In genomic region chr2:234051374-234052070, GRCh38 we compare ENCODE assay signal across 19 cellular contexts. TPM values are rescaled to one million over a fixed set of nuclear protein-coding genes. Genes with fewer than 3 reads are reported as not detected.
DNase-seq lines count a peak whose midpoint lies in the region; ATAC-seq, FAIRE-seq and TF ChIP-seq lines count a peak whose summit lies in the region.
"Had no signal": no experiment of that assay in that cellular context is flagged by ENCODE, and none has a peak within 500 bp of the region (broad histone marks: within the 10 kb centered on the region; RNA-seq: fewer than 3 reads in every experiment).

No MANE protein-coding gene starts in this region.

- H3K4me1 Mint-ChIP-seq in GM23338 = peaks cover 9% of the 10 kb centered on the region
- no peaks in the 10 kb centered on the region for H3K4me1 Mint-ChIP-seq in activated CD8-positive, alpha-beta T cell treated with anti-CD3 and anti-CD28 coated beads, Interleukin-2, amount 10 ng/mL, durations not matched to agents 7 days and 5 days (ENCODE audit: low read depth)
- H3K4me1 Mint-ChIP-seq: CD4-positive, CD25-positive, alpha-beta regulatory T cell had no signal

- H2BK5ac ChIP-seq in H1 (ENCODE audit: low read depth, low read length) = no peak overlapping the region

- H2BK12ac ChIP-seq in H1 (ENCODE audit: low read depth, low read length) = no peak overlapping the region

- H3K36me3 Mint-ChIP-seq in GM23338 (ENCODE audit: low read depth) = no peaks in the 10 kb centered on the region
- no peaks in the 10 kb centered on the region for H3K36me3 Mint-ChIP-seq in activated CD8-positive, alpha-beta T cell treated with anti-CD3 and anti-CD28 coated beads, Interleukin-2, amount 10 ng/mL, durations not matched to agents 7 days and 5 days (ENCODE audit: low read depth)
- H3K36me3 Mint-ChIP-seq: CD4-positive, CD25-positive, alpha-beta regulatory T cell had no signal

- WGBS in H1 (ENCODE audit: extremely low coverage in 1 of 2, insufficient coverage in 1 of 2, insufficient read length in 1 of 2, insufficient replicate concordance in 2 of 2, low coverage in 1 of 2, low lambda C conversion rate in 2 of 2, missing lambda C conversion rate in 1 of 2), 2 experiments = 85% methylated on average over 4 of the region's 4 CpGs; no CpG with 5 or more reads in 1 of the 2 experiments

- no peaks in the 10 kb centered on the region for H3K27me3 ChIP-seq in GM23338 (ENCODE audit: insufficient read depth)
- H3K27me3 ChIP-seq in H1 (replicated peaks in 1 of 4; ENCODE audit: control insufficient read depth in 3 of 4, extremely low read depth in 1 of 4, insufficient read depth in 3 of 4, low read length in 3 of 4) = no peaks in the 10 kb centered on the region

- 0 out of 2 replicates have a peak, but pooled peaks cover 21% of the 10 kb centered on the region for H3K9me2 ChIP-seq in GM23338 (ENCODE audit: insufficient read depth)

- H3K27ac Mint-ChIP-seq in GM23338 = no peak overlapping the region
- H3K27ac Mint-ChIP-seq in activated CD8-positive, alpha-beta T cell treated with anti-CD3 and anti-CD28 coated beads, Interleukin-2, amount 10 ng/mL, durations not matched to agents 7 days and 5 days = no peak overlapping the region
- H3K27ac Mint-ChIP-seq: CD4-positive, CD25-positive, alpha-beta regulatory T cell; HFFc6 had no signal

- peaks cover 3% of the 10 kb centered on the region for H3K27me3 Mint-ChIP-seq in GM23338 (ENCODE audit: insufficient read depth, low read depth, poor library complexity)
- peaks cover 23% of the 10 kb centered on the region for H3K27me3 Mint-ChIP-seq in activated CD8-positive, alpha-beta T cell treated with anti-CD3 and anti-CD28 coated beads, Interleukin-2, amount 10 ng/mL, durations not matched to agents 7 days and 5 days (ENCODE audit: low read depth)

- TF ChIP-seq POLR2A in H1 (IDR thresholded peaks at IDR 0.05; ENCODE audit: control extremely low read depth in 1 of 2, low read depth in 2 of 2, low read length in 2 of 2) = no peak

- H3K79me2 ChIP-seq in GM23338 (replicated peaks; ENCODE audit: insufficient read depth) (no peaks in the 10 kb centered on the region), H1 (ENCODE audit: control insufficient read depth in 1 of 2, insufficient read depth in 2 of 2, low read length in 2 of 2) (no peaks in the 10 kb centered on the region)

- H3K9me3 Mint-ChIP-seq in GM23338 = no peaks in the 10 kb centered on the region
- no peaks in the 10 kb centered on the region for H3K9me3 Mint-ChIP-seq in activated CD8-positive, alpha-beta T cell treated with anti-CD3 and anti-CD28 coated beads, Interleukin-2, amount 10 ng/mL, durations not matched to agents 7 days and 5 days (ENCODE audit: insufficient read depth)
- H3K9me3 Mint-ChIP-seq: HFFc6 had no signal

- H3K23me2 ChIP-seq in H1 (ENCODE audit: low read depth, low read length) = no peaks in the 10 kb centered on the region

- H3K18ac ChIP-seq in H1 (ENCODE audit: extremely low read depth, low read length) = no peak overlapping the region

- no peak for TF ChIP-seq EP300 in H1 (IDR thresholded peaks at IDR 0.05; ENCODE audit: borderline replicate concordance in 1 of 2, low read depth in 2 of 2, low read length in 2 of 2)

- H2BK20ac ChIP-seq in H1 (ENCODE audit: low read length) = no peak overlapping the region

- no peak for DNase-seq in GM23338 (ENCODE audit: low spot score)
- DNase-seq in NCI-H226 = peak; percentile 25
- DNase-seq in H1 (ENCODE audit: low read depth in 1 of 2, low spot score in 2 of 2) = no peak
- peak; percentile 71 for DNase-seq in kidney tubule cell (ENCODE audit: low spot score)
- no peak for DNase-seq in activated CD8-positive, alpha-beta T cell treated with anti-CD3 and anti-CD28 coated beads, Interleukin-2, amount 10 ng/mL, durations not matched to agents 7 days and 5 days
- DNase-seq in retina = no peak
- DNase-seq: AML-193; CD4-positive, CD25-positive, alpha-beta regulatory T cell; DMS53; HFFc6; NCI-H1436 treated with DMSO at 0.1 percent for 48 hours; NCI-H2081; NCI-H524 had no signal

- no peak overlapping the region for H2AK5ac ChIP-seq in H1 (ENCODE audit: low read depth, low read length)

- H3K4me3 ChIP-seq in GM23338 = no peak overlapping the region
- H3K4me3 ChIP-seq in H1 (ENCODE audit: extremely low read depth in 1 of 4, insufficient read depth in 2 of 4, low read depth in 3 of 4, low read length in 4 of 4) = no peak overlapping the region
- H3K4me3 ChIP-seq: GM12878 had no signal

- no peak overlapping the region for H2BK15ac ChIP-seq in H1 (ENCODE audit: low read length)

- H4K20me1 ChIP-seq in GM23338 (replicated peaks; ENCODE audit: insufficient read depth) (no peaks in the 10 kb centered on the region), H1 (replicated peaks in 1 of 2; ENCODE audit: control insufficient read depth in 1 of 2, insufficient read depth in 2 of 2, low read length in 2 of 2) (no peaks in the 10 kb centered on the region)

- H4K91ac ChIP-seq in H1 (replicated peaks; ENCODE audit: insufficient read length, low read length) = no peak overlapping the region

- no peak overlapping the region for H3K27ac ChIP-seq in GM23338 (ENCODE audit: low read depth)
- H3K27ac ChIP-seq in H1 (ENCODE audit: low read depth, low read length) = no peak overlapping the region

- no peak for TF ChIP-seq RAD21 in H1 (IDR thresholded peaks at IDR 0.05 in 1 of 2, conservative IDR thresholded peaks at IDR 0.05 in 1 of 2; ENCODE audit: low read depth in 2 of 2, low read length in 2 of 2)

- no peak overlapping the region for H3K4me3 Mint-ChIP-seq in GM23338
- no peak overlapping the region for H3K4me3 Mint-ChIP-seq in activated CD8-positive, alpha-beta T cell treated with anti-CD3 and anti-CD28 coated beads, Interleukin-2, amount 10 ng/mL, durations not matched to agents 7 days and 5 days
- H3K4me3 Mint-ChIP-seq: CD4-positive, CD25-positive, alpha-beta regulatory T cell; HFFc6 had no signal

- H3K23ac ChIP-seq in H1 (ENCODE audit: insufficient read length) = no peak overlapping the region

- FAIRE-seq in H1 (lab: Jason Lieb, UNC) = no peak
- FAIRE-seq: GM12878, GM18507 had no signal

- H4K8ac ChIP-seq in H1 (ENCODE audit: extremely low read depth, insufficient read depth, low read length) = no peak overlapping the region

- H3K56ac ChIP-seq in H1 (replicated peaks; ENCODE audit: insufficient read length, low read depth, low read length) = no peak overlapping the region

- H3K9ac ChIP-seq in H1 (replicated peaks in 1 of 4; ENCODE audit: extremely low read depth in 1 of 4, low read depth in 3 of 4, low read length in 3 of 4) = no peak overlapping the region

- ATAC-seq in GM23338 (no peak), HG02623 (IDR thresholded peaks at IDR 0.05; ENCODE audit: unreplicated experiment) (no peak)
- ATAC-seq in activated CD8-positive, alpha-beta T cell treated with anti-CD3 and anti-CD28 coated beads, Interleukin-2, amount 10 ng/mL, durations not matched to agents 7 days and 5 days = no peak
- ATAC-seq: GM12878 had no signal

- no peak overlapping the region for H2BK120ac ChIP-seq in H1 (replicated peaks; ENCODE audit: low read depth, low read length)

- no peak overlapping the region for H3K14ac ChIP-seq in H1 (ENCODE audit: insufficient read length)

- no peaks in the 10 kb centered on the region for H3F3A ChIP-seq in GM23338 (replicated peaks; ENCODE audit: low read depth)

- H3K4ac ChIP-seq in H1 (replicated peaks; ENCODE audit: insufficient read length, low read depth, low read length) = no peak overlapping the region

- TF ChIP-seq CTCF in GM23338 (conservative IDR thresholded peaks at IDR 0.05; ENCODE audit: low read depth in 2 of 2) (no peak), H1 (IDR thresholded peaks at IDR 0.05; ENCODE audit: control extremely low read depth in 1 of 3, insufficient read depth in 1 of 3, low read depth in 1 of 3, low read length in 3 of 3) (no peak)

- H4K5ac ChIP-seq in H1 (ENCODE audit: insufficient read length, low read depth, low read length) = no peak overlapping the region

- POLR2A ChIA-PET in H1 (lab: Charles Lee; ENCODE audit: partially characterized antibody) = no interaction called here
- POLR2A ChIA-PET in activated CD8-positive, alpha-beta T cell treated with anti-CD3 and anti-CD28 coated beads, Interleukin-2, amount 10 ng/mL, durations not matched to agents 7 days and 5 days (lab: Charles Lee) = no interaction called here

- H3K9me3 ChIP-seq in H1 (ENCODE audit: insufficient read depth in 2 of 2, low read depth in 1 of 2, low read length in 1 of 2) = no peaks in the 10 kb centered on the region

- H3K36me3 ChIP-seq in GM23338 (ENCODE audit: insufficient read depth) (no peaks in the 10 kb centered on the region), H1 (ENCODE audit: control insufficient read depth in 2 of 4, insufficient read depth in 4 of 4, low read length in 3 of 4) (no peaks in the 10 kb centered on the region)

- no peaks in the 10 kb centered on the region for H3K79me1 ChIP-seq in H1 (ENCODE audit: low read depth, low read length)

- 0 out of 2 replicates have a peak, but pooled peaks cover 5% of the 10 kb centered on the region for H3K4me1 ChIP-seq in GM23338 (ENCODE audit: insufficient read depth)
- H3K4me1 ChIP-seq in H1 (replicated peaks in 1 of 4; ENCODE audit: control insufficient read depth in 3 of 4, insufficient read depth in 4 of 4, low read length in 3 of 4) = no peaks in the 10 kb centered on the region

- H2AFZ ChIP-seq in GM23338 = 0 out of 2 replicates have a peak overlapping the region, but pooled peaks have one; percentile 1
- 0 out of 2 replicates have a peak overlapping the region, but pooled peaks have one; percentile 17 for H2AFZ ChIP-seq in H1 (ENCODE audit: low read length)

- H3K4me2 ChIP-seq in GM23338 (peak overlapping the region; percentile 34; the same call in 1 of the 2 replicates), H1 (ENCODE audit: insufficient read depth in 1 of 2, low read depth in 2 of 2, low read length in 2 of 2) (no peak overlapping the region)

- CTCF ChIA-PET in H1 (lab: Charles Lee; ENCODE audit: partially characterized antibody) = no interaction called here
- CTCF ChIA-PET in activated CD8-positive, alpha-beta T cell treated with anti-CD3 and anti-CD28 coated beads, Interleukin-2, amount 10 ng/mL, durations not matched to agents 7 days and 5 days (lab: Charles Lee) = interaction anchor here (1.1 kb wide), 1 partner anchor 18 kb away, joined by 4 read pairs; no protein-coding TSS in a partner anchor

RNA-seq across cellular contexts. Expression of gene SPP2, which starts 1.0 kb away (rescaled TPM):
- not detected in 2 replicates for total RNA-seq in GM23338 (2014; rRNA removed; shearing (Covaris generic))
- polyA plus RNA-seq in GM23338 (2016; fragmentation: Nextera tagmentation; extraction: Ambion mirVana) (not detected in 2 replicates), H1 (2011; rRNA removed) (not detected in 2 replicates)
- not detected in 2 replicates for total RNA-seq in H1 (2021; fragmentation: NEBNext Ultra II Directional; extraction: Animal tissue kit (Norgen Biotek cat#: 25700))
- not detected for polyA plus RNA-seq in H1 (2011; cell fraction: cytosol; rRNA removed)
- polyA plus RNA-seq in H1 (2011; cell fraction: nucleus; rRNA removed) = not detected
- not detected in 4 replicates for polyA plus RNA-seq in H1 (2012, experiment 1 of 2)
- not detected for polyA plus RNA-seq in H1 (2012, experiment 2 of 2)
- polyA plus RNA-seq in H1 (2013, experiment 1 of 2) = not detected
- not detected for polyA plus RNA-seq in H1 (2013, experiment 2 of 2)
- polyA minus RNA-seq in H1 (2011; rRNA and poly(A)+ RNA removed) = not detected in 2 replicates
- not detected for polyA minus RNA-seq in H1 (2011; cell fraction: cytosol; rRNA and poly(A)+ RNA removed)
- not detected for polyA minus RNA-seq in H1 (2011; cell fraction: nucleus; rRNA and poly(A)+ RNA removed)
- total RNA-seq in activated CD8-positive, alpha-beta T cell treated with anti-CD3 and anti-CD28 coated beads, Interleukin-2, amount 10 ng/mL, durations not matched to agents 7 days and 5 days = not detected
- total RNA-seq: A673; CD4-positive, CD25-positive, alpha-beta regulatory T cell; G401; GM12878; HFFc6; SK-MEL-5 had no signal
- polyA plus RNA-seq: CD4-positive, CD25-positive, alpha-beta regulatory T cell; GM12878 had no signal

Comparison
In these comparisons a context has a peak if more than half of its experiments do, and no peak if none do; other contexts are left out.
1. DNase-seq: peak in NCI-H226 (single experiment) and kidney tubule cell (single experiment); none in GM23338 (single experiment), H1 (0 of 2), activated CD8-positive, alpha-beta T cell treated with anti-CD3 and anti-CD28 coated beads, Interleukin-2, amount 10 ng/mL, durations not matched to agents 7 days and 5 days (single experiment) and retina (single experiment).